In genomic region chr3:64111083-64111482, GRCh38 we compare ENCODE assay signal across 29 cellular contexts.
"Had no signal": no experiment of that assay in that cellular context is flagged by ENCODE, and none has a peak within 500 bp of the region (broad histone marks: within the 10 kb centered on the region; RNA-seq: fewer than 3 reads in every experiment).

No MANE protein-coding gene starts in this region.

- FAIRE-seq: endometrium, endothelial cell of umbilical vein had no signal

- H3K27ac ChIP-seq: ascending aorta, breast epithelium, cardiac muscle cell, colonic mucosa, epithelial cell of prostate, esophagus squamous epithelium had no signal

- H3K9me3 ChIP-seq: colonic mucosa, esophagus squamous epithelium had no signal

- H3K4me3 ChIP-seq: ascending aorta, breast epithelium, cardiac muscle cell, colonic mucosa, esophagus squamous epithelium had no signal

- H3K4me1 ChIP-seq: ascending aorta, breast epithelium, colonic mucosa had no signal

- H3K27me3 ChIP-seq: ascending aorta, breast epithelium, cardiac muscle cell, colonic mucosa, esophagus squamous epithelium had no signal

- H3K36me3 ChIP-seq: breast epithelium, cardiac muscle cell, colonic mucosa had no signal

- DNase-seq: activated CD4-positive, alpha-beta memory T cell treated with anti-CD3 and anti-CD28 coated beads for 36 hours; activated CD4-positive, alpha-beta T cell treated with anti-CD3 and anti-CD28 coated beads for 36 hours; activated CD4-positive, alpha-beta T cell treated with anti-CD3 and anti-CD28 coated beads, Interleukin-2, amount 10 ng/mL, durations not matched to agents 24 days and 14 days; activated CD4-positive, CD25-positive, alpha-beta regulatory T cell; activated CD4-positive, CD25-positive, alpha-beta regulatory T cell treated with anti-CD3 and anti-CD28 coated beads, Interleukin-2, amount 50 U/mL, for 72 hours; activated CD8-positive, alpha-beta memory T cell treated with anti-CD3 and anti-CD28 coated beads, Interleukin-2, amount 10 ng/mL, durations not matched to agents 7 days and 5 days; activated CD8-positive, alpha-beta memory T cell treated with anti-CD3 and anti-CD28 coated beads, Interleukin-2, amount 50 U/mL, for 4 hours; activated CD8-positive, alpha-beta T cell treated with anti-CD3 and anti-CD28 coated beads, Interleukin-2, amount 10 ng/mL, durations not matched to agents 7 days and 5 days; activated gamma-delta T cell; activated naive CD4-positive, alpha-beta T cell; activated naive CD4-positive, alpha-beta T cell treated with anti-CD3 and anti-CD28 coated beads, Interleukin-2, amount 10 ng/mL, durations not matched to agents 7 days and 5 days; activated naive CD8-positive, alpha-beta T cell treated with anti-CD3 and anti-CD28 coated beads, Interleukin-2, amount 10 ng/mL, durations not matched to agents 7 days and 5 days; activated T-cell treated with anti-CD3 and anti-CD28 coated beads, Interleukin-2, amount 50 U/mL, for 24 hours; activated T-cell treated with anti-CD3 and anti-CD28 coated beads, Interleukin-2, amount 50 U/mL, for 72 hours; central memory CD4-positive, alpha-beta T cell; cerebellar nuclear complex; colonic mucosa; effector CD8-positive, alpha-beta T cell; esophagus squamous epithelium; foreskin melanocyte; head of caudate nucleus; T-helper 1 cell; T-helper 17 cell had no signal
